8 cellular contexts compared by ENCODE assay signal in the genomic region with DNA sequence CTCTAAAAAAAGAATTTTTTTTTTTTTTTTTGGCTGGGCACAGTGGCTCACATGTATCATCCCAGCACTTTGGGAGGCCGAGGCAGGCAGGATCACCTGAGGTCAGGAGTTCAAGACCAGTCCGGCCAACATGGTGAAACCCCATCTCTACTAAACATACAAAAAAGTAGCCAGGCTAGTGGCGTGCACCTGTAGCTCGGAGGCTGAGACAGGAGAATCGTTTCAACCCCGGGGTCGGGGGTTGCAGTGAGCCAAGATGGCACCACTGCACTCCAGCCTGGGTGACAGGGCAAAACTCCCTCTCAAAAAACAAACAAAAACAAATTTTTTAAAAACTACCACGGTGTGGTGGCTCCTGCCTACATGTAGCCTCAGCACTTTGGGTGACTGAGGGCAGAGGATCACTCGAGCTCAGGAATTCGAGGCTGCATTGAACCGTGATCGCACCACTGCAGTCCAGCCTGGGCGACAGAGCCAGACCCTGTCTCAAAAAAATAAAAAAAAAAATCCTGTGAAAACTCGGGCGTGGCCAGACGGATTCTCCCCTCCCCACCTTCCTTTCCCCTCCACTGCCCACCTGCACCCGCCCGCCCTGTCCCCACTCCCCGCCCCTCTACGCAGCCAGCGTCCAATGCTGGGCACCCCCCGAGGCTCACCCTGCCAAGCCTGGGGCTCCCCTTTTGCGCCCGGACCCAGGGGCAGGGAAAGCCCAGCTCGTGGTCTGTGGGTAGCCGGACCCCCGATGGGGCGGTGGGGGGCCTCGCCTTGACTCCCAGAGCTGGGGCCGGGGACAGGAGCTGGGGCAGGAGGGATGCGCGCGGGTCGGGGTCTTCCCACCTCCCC. TPM values are rescaled to one million over a fixed set of nuclear protein-coding genes. Genes with fewer than 3 reads are reported as not detected.
DNase-seq lines count a peak whose midpoint lies in the region; ATAC-seq, FAIRE-seq and TF ChIP-seq lines count a peak whose summit lies in the region.

No MANE protein-coding gene starts in this region.

- in situ Hi-C loops in astrocyte of the cerebellum (cut with HindIII; ENCODE audit: low sequenced_read_pairs), result no loop called here

- H3K27ac Mint-ChIP-seq in CD4-positive, alpha-beta memory T cell, result peak overlapping the region; percentile 98 to 100 (median 100)

- H3K9me3 ChIP-seq in CD4-positive, alpha-beta memory T cell (ENCODE audit: control insufficient read depth in 1 of 2, low read length in 2 of 2), result no peaks in the 10 kb centered on the region
- H3K9me3 ChIP-seq in HUES6 (ENCODE audit: control insufficient read depth, insufficient read depth, low read depth, low read length) (no peaks in the 10 kb centered on the region), kidney (ENCODE audit: control insufficient read depth in 1 of 2, low read length in 2 of 2) (no peaks in the 10 kb centered on the region), stomach (no peaks in the 10 kb centered on the region)

- TF ChIP-seq EP300 in stomach (IDR thresholded peaks at IDR 0.05), result no peak

- peaks cover 26 to 69% (median 47%) of the 10 kb centered on the region in 4 donors for H3K4me1 Mint-ChIP-seq in CD4-positive, alpha-beta memory T cell

- peak overlapping the region in 1 of 2 donors; percentile 74 for H3K4me3 ChIP-seq in CD4-positive, alpha-beta memory T cell (ENCODE audit: low read length in 2 of 2)
- H3K4me3 ChIP-seq in HUES6 (ENCODE audit: low read depth, low read length), result peak overlapping the region; percentile 84
- peak overlapping the region; percentile 82 for H3K4me3 ChIP-seq in astrocyte of the cerebellum (ENCODE audit: low read depth, low read length)
- H3K4me3 ChIP-seq in kidney (ENCODE audit: low read length in 2 of 2), result peak overlapping the region in 1 of 2 donors; percentile 51
- H3K4me3 ChIP-seq in stomach, result peak overlapping the region; percentile 80 to 99 (median 84)

- peak overlapping the region; percentile 88 for H3K27ac ChIP-seq in CD4-positive, alpha-beta memory T cell (ENCODE audit: low read depth, low read length)
- H3K27ac ChIP-seq in HUES6 (ENCODE audit: low read depth, low read length) (peak overlapping the region; percentile 26; the same call in 1 of the 2 replicates), kidney (ENCODE audit: low read depth in 2 of 2, low read length in 2 of 2) (peak overlapping the region; percentile 60 to 91), stomach (peak overlapping the region; percentile 73 to 88 (median 84))

- peaks cover 68% of the 10 kb centered on the region for H3K4me1 ChIP-seq in CD4-positive, alpha-beta memory T cell (ENCODE audit: insufficient read depth, low read length)
- H3K4me1 ChIP-seq in HUES6 (ENCODE audit: control insufficient read depth, insufficient read depth, low read length), result peaks cover 29% of the 10 kb centered on the region
- H3K4me1 ChIP-seq in kidney (ENCODE audit: control insufficient read depth in 1 of 2, insufficient read depth in 1 of 2, low read depth in 1 of 2, low read length in 2 of 2), result peaks cover 7 to 14% of the 10 kb centered on the region in 2 donors
- H3K4me1 ChIP-seq in stomach, result peaks cover 11 to 48% (median 32%) of the 10 kb centered on the region in 4 donors

- no peak for TF ChIP-seq CTCF in astrocyte of the cerebellum (IDR thresholded peaks at IDR 0.05; ENCODE audit: low read depth, low read length, missing control alignments)
- TF ChIP-seq CTCF in kidney (IDR thresholded peaks at IDR 0.05; ENCODE audit: borderline replicate concordance, extremely low read depth, insufficient read depth), result no peak
- no peak for TF ChIP-seq CTCF in stomach (IDR thresholded peaks at IDR 0.05)

- intact Hi-C loops in CD4-positive, alpha-beta memory T cell (cut with micrococcal nuclease), result no loop called here
- intact Hi-C loops in kidney (cut with DNase I) (no loop called here), stomach (cut with DNase I; ENCODE audit: low total_unique reads) (no loop called here)

- H3K36me3 ChIP-seq in CD4-positive, alpha-beta memory T cell (ENCODE audit: insufficient read depth, low read length), result peaks cover 5% of the 10 kb centered on the region
- H3K36me3 ChIP-seq in HUES6 (ENCODE audit: control insufficient read depth, insufficient read depth, low read length), result peaks cover 4% of the 10 kb centered on the region; the same call in 1 of the 2 replicates
- H3K36me3 ChIP-seq in kidney (ENCODE audit: control insufficient read depth in 1 of 2, insufficient read depth in 2 of 2, low read length in 2 of 2), result no peaks in the 10 kb centered on the region
- peaks cover 0 to 12% (median 8%) of the 10 kb centered on the region in 4 donors for H3K36me3 ChIP-seq in stomach

- ATAC-seq in GM19463 (IDR thresholded peaks at IDR 0.05; ENCODE audit: unreplicated experiment), result peak; percentile 31

- peaks cover 0 to 2% (median 0%) of the 10 kb centered on the region in 8 donors for H3K9me3 Mint-ChIP-seq in CD4-positive, alpha-beta memory T cell

- TF ChIP-seq POLR2A in stomach (IDR thresholded peaks at IDR 0.05), result no peak

- CTCF ChIA-PET in CD4-positive, alpha-beta memory T cell (lab: Charles Lee; ENCODE audit: partially characterized antibody), result interaction anchor here (0.8 to 4.7 kb wide), 10 partner anchors 15 to 37 kb away, joined by 3 to 30 read pairs (median 7); a partner anchor contains a TSS

- FAIRE-seq in kidney (lab: Jason Lieb, UNC), result no peak

- no peaks in the 10 kb centered on the region for H3K27me3 ChIP-seq in CD4-positive, alpha-beta memory T cell (ENCODE audit: insufficient read depth, low read length)
- H3K27me3 ChIP-seq in HUES6 (ENCODE audit: control insufficient read depth, insufficient read depth, low read length), result no peaks in the 10 kb centered on the region
- no peaks in the 10 kb centered on the region for H3K27me3 ChIP-seq in stomach

- 17 to 26% (median 20%) methylated on average over 26 to 34 of the region's 34 CpGs for WGBS in stomach, 5 donors

- H3K4me3 Mint-ChIP-seq in CD4-positive, alpha-beta memory T cell, result peak overlapping the region; percentile 76 to 89 (median 84)

- H3K27me3 Mint-ChIP-seq in CD4-positive, alpha-beta memory T cell, result no peaks in the 10 kb centered on the region

- peak in 4 of 5 donors; percentile 25 to 50 (median 30) for DNase-seq in CD4-positive, alpha-beta memory T cell
- DNase-seq in astrocyte of the cerebellum (ENCODE audit: low read depth), result no peak
- DNase-seq in kidney, result no peak
- no peak for DNase-seq in stomach
- no peak for DNase-seq in stimulated activated CD4-positive, alpha-beta T cell treated with anti-CD3 and anti-CD28 coated beads, Interleukin-2, amount 100 ng/mL, for 24 hours
- DNase-seq in NCI-H1436 (lab: John Stamatoyannopoulos, UW), result no peak

- POLR2A ChIA-PET in CD4-positive, alpha-beta memory T cell (lab: Charles Lee; ENCODE audit: partially characterized antibody), result interaction anchor here (0.7 to 16.0 kb wide), 7 partner anchors 7 to 36 kb away, joined by 4 to 496 read pairs (median 26); a partner anchor contains a TSS

- peaks cover 4 to 8% of the 10 kb centered on the region in 2 donors for H3K36me3 Mint-ChIP-seq in CD4-positive, alpha-beta memory T cell

- peak overlapping the region; percentile 79 for H3K9ac ChIP-seq in HUES6 (ENCODE audit: low read length)
- peak overlapping the region in 1 of 2 donors; percentile 34 for H3K9ac ChIP-seq in kidney (ENCODE audit: low read length in 2 of 2)

RNA-seq across cellular contexts. Expression of a gene that starts 0.7 kb away (rescaled TPM):
- 10 to 100 TPM; 29.0 to 31.6 TPM for total RNA-seq in CD4-positive, alpha-beta memory T cell
- polyA plus RNA-seq in CD4-positive, alpha-beta memory T cell, result 10 to 100 TPM; 42.9 to 53.3 TPM
- total RNA-seq in kidney, result 45.6 TPM
- 13.8 TPM for polyA plus RNA-seq in kidney (ENCODE audit: insufficient read depth, low read depth, low replicate concordance)
- total RNA-seq in stomach, result 10 to 100 TPM in 1 of 5 donors, 1 to 10 TPM in 2, under 1 TPM in 1, not detected in 1; 0.58 to 44.3 (median 9.1) TPM
- polyA plus RNA-seq in stomach, result 1 to 10 TPM; 1.9 to 8.0 (median 5.7) TPM

RNA-seq across cellular contexts. Expression of a gene that starts 32.0 kb away (rescaled TPM):
- 10 to 100 TPM; 11.8 to 11.9 TPM for total RNA-seq in CD4-positive, alpha-beta memory T cell
- polyA plus RNA-seq in CD4-positive, alpha-beta memory T cell, result 10 to 100 TPM; 15.7 to 16.6 TPM
- total RNA-seq in kidney (14.0 TPM), stomach (10 to 100 TPM in 1 of 5 donors, 1 to 10 TPM in 4; 1.2 to 27.4 (median 7.5) TPM)
- polyA plus RNA-seq in kidney (ENCODE audit: insufficient read depth, low read depth, low replicate concordance) (15.4 TPM), stomach (1 to 10 TPM; 8.7 to 9.5 (median 9.2) TPM)

RNA-seq across cellular contexts. Expression of a gene that starts 32.1 kb away (rescaled TPM):
- 10 to 100 TPM; 26.0 to 28.5 TPM for total RNA-seq in CD4-positive, alpha-beta memory T cell
- 10 to 100 TPM; 12.9 to 15.2 TPM for polyA plus RNA-seq in CD4-positive, alpha-beta memory T cell
- 14.1 TPM for total RNA-seq in kidney
- polyA plus RNA-seq in kidney (ENCODE audit: insufficient read depth, low read depth, low replicate concordance), result 14.0 TPM
- 100 to 1,000 TPM in 1 of 5 donors, 10 to 100 TPM in 3, 1 to 10 TPM in 1; 4.5 to 238 (median 14.7) TPM for total RNA-seq in stomach
- 10 to 100 TPM in 2 of 3 donors, 1 to 10 TPM in 1; 9.1 to 12.7 (median 11.4) TPM for polyA plus RNA-seq in stomach

RNA-seq across cellular contexts. Expression of a gene that starts 36.5 kb away (rescaled TPM):
- 10 to 100 TPM; 43.2 to 47.6 TPM for total RNA-seq in CD4-positive, alpha-beta memory T cell
- polyA plus RNA-seq in CD4-positive, alpha-beta memory T cell, result 10 to 100 TPM in 1 of 2 donors, 1 to 10 TPM in 1; 9.7 to 21.7 TPM
- total RNA-seq in kidney (25.9 TPM), stomach (10 to 100 TPM; 23.9 to 92.7 (median 34.0) TPM)
- polyA plus RNA-seq in kidney (ENCODE audit: insufficient read depth, low read depth, low replicate concordance) (20.8 TPM), stomach (10 to 100 TPM; 23.5 to 29.6 (median 28.7) TPM)

RNA-seq across cellular contexts. Expression of a gene that starts 46.0 kb away (rescaled TPM):
- 10 to 100 TPM; 35.8 to 38.2 TPM for total RNA-seq in CD4-positive, alpha-beta memory T cell
- polyA plus RNA-seq in CD4-positive, alpha-beta memory T cell, result 100 to 1,000 TPM; 122 to 126 TPM
- 42.0 TPM for total RNA-seq in kidney
- 117 TPM for polyA plus RNA-seq in kidney (ENCODE audit: insufficient read depth, low read depth, low replicate concordance)
- 1 to 10 TPM; 1.2 to 8.1 (median 5.7) TPM for total RNA-seq in stomach
- 100 to 1,000 TPM; 100 to 152 (median 141) TPM for polyA plus RNA-seq in stomach

Comparison
In these comparisons a context has a peak if more than half of its experiments do, and no peak if none do; other contexts are left out.
1. DNase-seq: peak in CD4-positive, alpha-beta memory T cell (4 of 5); none in astrocyte of the cerebellum (single experiment), kidney (single experiment), stomach (single experiment), stimulated activated CD4-positive, alpha-beta T cell treated with anti-CD3 and anti-CD28 coated beads, Interleukin-2, amount 100 ng/mL, for 24 hours (0 of 2) and NCI-H1436 (single experiment).
2. H3K27ac ChIP-seq: peak in every context shown above with its lines; median percentile 88 in CD4-positive, alpha-beta memory T cell; 84 in stomach; 76 in kidney; 26 in HUES6.